ENCODE assay signal across 1 cellular context in the genomic region with DNA sequence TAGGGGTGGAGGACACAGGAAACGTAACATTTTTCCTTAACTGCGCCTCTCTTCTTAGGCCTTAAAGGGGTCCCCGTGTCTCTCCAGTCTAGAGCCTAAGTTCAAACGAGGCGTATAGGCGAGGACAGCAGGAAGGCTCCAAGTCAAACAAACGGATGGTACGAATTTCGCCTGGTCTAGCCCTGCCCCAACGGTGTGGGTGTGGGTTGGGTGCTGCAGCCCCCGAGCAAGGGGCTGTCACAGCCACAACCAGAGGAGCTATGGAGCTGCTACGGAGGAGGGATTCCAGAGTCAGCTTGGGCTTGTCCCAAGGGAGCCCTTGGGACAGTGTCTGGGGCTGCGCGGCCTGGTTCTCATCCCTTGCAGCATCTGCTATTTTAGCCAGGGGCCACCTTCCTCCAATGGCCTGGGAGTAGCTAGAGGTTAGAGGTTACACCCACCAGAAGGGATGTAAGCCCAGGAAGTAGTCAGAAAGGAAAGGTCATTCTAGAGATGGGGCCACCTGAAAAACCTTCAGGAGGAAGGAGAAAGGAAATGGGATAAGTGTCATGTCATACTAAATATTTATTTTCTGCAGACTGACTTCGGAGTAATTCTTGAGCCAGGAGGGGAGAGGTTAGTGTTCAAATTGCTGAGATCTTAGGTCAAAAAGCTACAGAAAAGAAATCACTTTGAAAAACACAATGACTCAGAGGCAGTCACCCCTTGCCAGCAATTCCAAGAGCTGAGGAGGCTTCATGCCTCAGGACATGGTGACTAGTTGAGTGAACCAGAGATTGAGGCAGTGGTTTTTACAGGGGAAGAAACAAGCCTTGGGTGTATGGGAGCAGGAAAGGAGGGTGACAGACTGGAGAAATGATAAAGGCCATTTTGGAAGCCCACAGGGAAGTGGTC.
A peak's percentile ranks its signal among the peaks of the same experiment; 100 is the strongest.
TF ChIP-seq lines count a peak whose summit lies in the region.

No MANE protein-coding gene starts in this region.

TF ChIP-seq in HepG2, 621 proteins besides CTCF, POLR2A, EP300 and RAD21 (continued from another document and continues in another):
- no peak for TF ChIP-seq RAD51 (IDR thresholded peaks at IDR 0.05; ENCODE audit: borderline replicate concordance)
- TF ChIP-seq ZSCAN5A (CRISPR knock-in tag; IDR thresholded peaks at IDR 0.05; ENCODE audit: borderline replicate concordance), result no peak
- TF ChIP-seq ZNF337 (CRISPR knock-in tag; IDR thresholded peaks at IDR 0.05; ENCODE audit: borderline replicate concordance, low read depth), result 0 out of 2 replicates have a peak, but pooled peaks have one; percentile 27
- TF ChIP-seq, protein P1, sequence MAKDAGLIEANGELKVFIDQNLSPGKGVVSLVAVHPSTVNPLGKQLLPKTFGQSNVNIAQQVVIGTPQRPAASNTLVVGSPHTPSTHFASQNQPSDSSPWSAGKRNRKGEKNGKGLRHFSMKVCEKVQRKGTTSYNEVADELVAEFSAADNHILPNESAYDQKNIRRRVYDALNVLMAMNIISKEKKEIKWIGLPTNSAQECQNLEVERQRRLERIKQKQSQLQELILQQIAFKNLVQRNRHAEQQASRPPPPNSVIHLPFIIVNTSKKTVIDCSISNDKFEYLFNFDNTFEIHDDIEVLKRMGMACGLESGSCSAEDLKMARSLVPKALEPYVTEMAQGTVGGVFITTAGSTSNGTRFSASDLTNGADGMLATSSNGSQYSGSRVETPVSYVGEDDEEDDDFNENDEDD (CRISPR knock-in tag; IDR thresholded peaks at IDR 0.05; ENCODE audit: borderline replicate concordance), result no peak
- TF ChIP-seq E2F2 (CRISPR knock-in tag; IDR thresholded peaks at IDR 0.05; ENCODE audit: borderline replicate concordance), result no peak
- no peak for TF ChIP-seq ZNF234 (CRISPR knock-in tag; conservative IDR thresholded peaks at IDR 0.05)
- TF ChIP-seq SIN3B (IDR thresholded peaks at IDR 0.05; ENCODE audit: low read length), result no peak
- TF ChIP-seq CCAR2 (optimal IDR thresholded peaks at IDR 0.05; ENCODE audit: low read depth, low read length), result peak; percentile 58
- peak; percentile 45; the same call in 1 of the 2 replicates for TF ChIP-seq ARHGAP35 (CRISPR knock-in tag; IDR thresholded peaks at IDR 0.05; ENCODE audit: borderline replicate concordance)
- 0 out of 2 replicates have a peak, but pooled peaks have one; percentile 36 for TF ChIP-seq DNMT1 (CRISPR knock-in tag; IDR thresholded peaks at IDR 0.05)
- TF ChIP-seq FIP1L1 (IDR thresholded peaks at IDR 0.05; ENCODE audit: borderline replicate concordance, insufficient read depth, low read depth, low read length), result no peak
- no peak for TF ChIP-seq CHD4 (IDR thresholded peaks at IDR 0.05; ENCODE audit: borderline replicate concordance, low read length)
- no peak for TF ChIP-seq BRF2 (CRISPR knock-in tag; IDR thresholded peaks at IDR 0.05)
- TF ChIP-seq MXI1 (IDR thresholded peaks at IDR 0.05; ENCODE audit: borderline replicate concordance, low read depth, low read length), result no peak
- TF ChIP-seq XRCC5 (optimal IDR thresholded peaks at IDR 0.05; ENCODE audit: low read length), result no peak
- TF ChIP-seq ZSCAN12 (CRISPR knock-in tag; IDR thresholded peaks at IDR 0.05), result no peak
- TF ChIP-seq ZNF547 (CRISPR knock-in tag; IDR thresholded peaks at IDR 0.05), result 0 out of 2 replicates have a peak, but pooled peaks have one; percentile 71
- TF ChIP-seq, protein P2, sequence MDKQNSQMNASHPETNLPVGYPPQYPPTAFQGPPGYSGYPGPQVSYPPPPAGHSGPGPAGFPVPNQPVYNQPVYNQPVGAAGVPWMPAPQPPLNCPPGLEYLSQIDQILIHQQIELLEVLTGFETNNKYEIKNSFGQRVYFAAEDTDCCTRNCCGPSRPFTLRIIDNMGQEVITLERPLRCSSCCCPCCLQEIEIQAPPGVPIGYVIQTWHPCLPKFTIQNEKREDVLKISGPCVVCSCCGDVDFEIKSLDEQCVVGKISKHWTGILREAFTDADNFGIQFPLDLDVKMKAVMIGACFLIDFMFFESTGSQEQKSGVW (CRISPR knock-in tag; IDR thresholded peaks at IDR 0.05; ENCODE audit: borderline replicate concordance), result no peak
- TF ChIP-seq NR2F2 (IDR thresholded peaks at IDR 0.05; ENCODE audit: borderline replicate concordance, low read depth), result no peak
- no peak for TF ChIP-seq ZNF468 (CRISPR knock-in tag; IDR thresholded peaks at IDR 0.05)
- no peak for TF ChIP-seq ZMAT3 (CRISPR knock-in tag; conservative IDR thresholded peaks at IDR 0.05)
- TF ChIP-seq TAF1 (CRISPR knock-in tag; IDR thresholded peaks at IDR 0.05), result no peak
- TF ChIP-seq ZNF142 (CRISPR knock-in tag; IDR thresholded peaks at IDR 0.05), result no peak; the same call in 1 of the 2 replicates
- TF ChIP-seq, protein P3, sequence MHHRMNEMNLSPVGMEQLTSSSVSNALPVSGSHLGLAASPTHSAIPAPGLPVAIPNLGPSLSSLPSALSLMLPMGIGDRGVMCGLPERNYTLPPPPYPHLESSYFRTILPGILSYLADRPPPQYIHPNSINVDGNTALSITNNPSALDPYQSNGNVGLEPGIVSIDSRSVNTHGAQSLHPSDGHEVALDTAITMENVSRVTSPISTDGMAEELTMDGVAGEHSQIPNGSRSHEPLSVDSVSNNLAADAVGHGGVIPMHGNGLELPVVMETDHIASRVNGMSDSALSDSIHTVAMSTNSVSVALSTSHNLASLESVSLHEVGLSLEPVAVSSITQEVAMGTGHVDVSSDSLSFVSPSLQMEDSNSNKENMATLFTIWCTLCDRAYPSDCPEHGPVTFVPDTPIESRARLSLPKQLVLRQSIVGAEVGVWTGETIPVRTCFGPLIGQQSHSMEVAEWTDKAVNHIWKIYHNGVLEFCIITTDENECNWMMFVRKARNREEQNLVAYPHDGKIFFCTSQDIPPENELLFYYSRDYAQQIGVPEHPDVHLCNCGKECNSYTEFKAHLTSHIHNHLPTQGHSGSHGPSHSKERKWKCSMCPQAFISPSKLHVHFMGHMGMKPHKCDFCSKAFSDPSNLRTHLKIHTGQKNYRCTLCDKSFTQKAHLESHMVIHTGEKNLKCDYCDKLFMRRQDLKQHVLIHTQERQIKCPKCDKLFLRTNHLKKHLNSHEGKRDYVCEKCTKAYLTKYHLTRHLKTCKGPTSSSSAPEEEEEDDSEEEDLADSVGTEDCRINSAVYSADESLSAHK (CRISPR knock-in tag; IDR thresholded peaks at IDR 0.05; ENCODE audit: borderline replicate concordance), result no peak
- peak; percentile 14; the same call in 1 of the 2 replicates for TF ChIP-seq NKX3-1 (CRISPR knock-in tag; IDR thresholded peaks at IDR 0.05)
- peak; percentile 17; the same call in 1 of the 2 replicates for TF ChIP-seq KAT8 (CRISPR knock-in tag; IDR thresholded peaks at IDR 0.05)
- TF ChIP-seq, protein P4, sequence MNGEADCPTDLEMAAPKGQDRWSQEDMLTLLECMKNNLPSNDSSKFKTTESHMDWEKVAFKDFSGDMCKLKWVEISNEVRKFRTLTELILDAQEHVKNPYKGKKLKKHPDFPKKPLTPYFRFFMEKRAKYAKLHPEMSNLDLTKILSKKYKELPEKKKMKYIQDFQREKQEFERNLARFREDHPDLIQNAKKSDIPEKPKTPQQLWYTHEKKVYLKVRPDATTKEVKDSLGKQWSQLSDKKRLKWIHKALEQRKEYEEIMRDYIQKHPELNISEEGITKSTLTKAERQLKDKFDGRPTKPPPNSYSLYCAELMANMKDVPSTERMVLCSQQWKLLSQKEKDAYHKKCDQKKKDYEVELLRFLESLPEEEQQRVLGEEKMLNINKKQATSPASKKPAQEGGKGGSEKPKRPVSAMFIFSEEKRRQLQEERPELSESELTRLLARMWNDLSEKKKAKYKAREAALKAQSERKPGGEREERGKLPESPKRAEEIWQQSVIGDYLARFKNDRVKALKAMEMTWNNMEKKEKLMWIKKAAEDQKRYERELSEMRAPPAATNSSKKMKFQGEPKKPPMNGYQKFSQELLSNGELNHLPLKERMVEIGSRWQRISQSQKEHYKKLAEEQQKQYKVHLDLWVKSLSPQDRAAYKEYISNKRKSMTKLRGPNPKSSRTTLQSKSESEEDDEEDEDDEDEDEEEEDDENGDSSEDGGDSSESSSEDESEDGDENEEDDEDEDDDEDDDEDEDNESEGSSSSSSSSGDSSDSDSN (CRISPR knock-in tag; IDR thresholded peaks at IDR 0.05), result peak; percentile 11; the same call in 1 of the 2 replicates
- peak; percentile 35; the same call in 1 of the 2 replicates for TF ChIP-seq ZSCAN25 (CRISPR knock-in tag; IDR thresholded peaks at IDR 0.05)
- TF ChIP-seq DR1 (CRISPR knock-in tag; IDR thresholded peaks at IDR 0.05), result no peak
